In the genomic region with DNA sequence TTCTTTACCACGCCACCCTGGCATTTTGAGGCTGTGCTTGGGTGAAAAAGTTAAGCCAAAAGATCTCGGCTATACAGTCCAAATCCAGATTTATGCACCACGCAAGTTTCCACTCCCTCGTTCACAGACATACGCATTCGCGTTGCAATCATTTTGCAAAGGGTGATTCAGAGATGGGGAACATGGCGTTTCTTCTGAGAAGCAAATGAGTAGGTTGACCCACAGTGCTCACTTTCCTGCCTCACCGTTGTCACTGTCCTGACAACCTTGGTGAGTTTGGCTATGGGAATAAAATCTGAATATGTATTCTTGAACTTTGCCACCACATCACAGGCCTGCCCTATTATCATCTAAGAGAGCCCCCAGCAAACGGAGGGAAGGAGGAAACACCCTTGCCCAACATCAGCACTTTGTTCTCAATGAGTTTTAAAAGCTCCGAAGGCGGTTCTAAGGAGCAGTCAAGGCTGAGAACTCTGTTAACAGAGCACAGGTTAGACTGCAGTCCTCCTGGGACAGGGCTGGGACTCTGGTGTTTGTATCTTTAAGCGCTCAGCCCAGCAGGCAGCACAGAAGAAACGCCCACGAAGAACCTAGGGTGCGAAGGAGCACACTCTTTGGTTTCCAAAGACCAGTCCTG, we compare ENCODE assay signal across 19 cellular contexts.
DNase-seq lines count a peak whose midpoint lies in the region; ATAC-seq, FAIRE-seq and TF ChIP-seq lines count a peak whose summit lies in the region.
"Had no signal": no experiment of that assay in that cellular context is flagged by ENCODE, and none has a peak within 500 bp of the region (broad histone marks: within the 10 kb centered on the region; RNA-seq: fewer than 3 reads in every experiment).

No MANE protein-coding gene starts in this region.

- H3K4me1 Mint-ChIP-seq in T-helper 2 cell treated with Interferon-gamma antibody and Interleukin-4, amounts not matched to agents 5 μg/mL and 100 μg/mL, for 36 hours (ENCODE audit: low read depth), result peaks cover 78% of the 10 kb centered on the region
- H3K4me1 Mint-ChIP-seq in CD8-positive, alpha-beta T cell (ENCODE audit: low read depth), result peaks cover 81% of the 10 kb centered on the region
- peaks cover 68% of the 10 kb centered on the region for H3K4me1 Mint-ChIP-seq in activated T-helper 1 cell treated with anti-CD3 and anti-CD28 coated beads, Interleukin-12 subunit alpha, Interleukin-12 subunit beta, Interleukin-2, Interleukin-4 antibody, amounts not matched to agents 30 ng/mL and 10 ng/mL and 1 ng/mL, durations not matched to agents 14 hours and 24 hours and 36 hours (ENCODE audit: low read depth)
- H3K4me1 Mint-ChIP-seq in naive thymus-derived CD4-positive, alpha-beta T cell, result peaks cover 68 to 91% (median 86%) of the 10 kb centered on the region in 7 donors

- H3K27me3 ChIP-seq in CD8-positive, alpha-beta T cell (ENCODE audit: insufficient read depth, low read length), result no peaks in the 10 kb centered on the region
- no peaks in the 10 kb centered on the region for H3K27me3 ChIP-seq in naive thymus-derived CD4-positive, alpha-beta T cell (ENCODE audit: control insufficient read depth in 2 of 2, insufficient read depth in 2 of 2, low read length in 2 of 2)
- H3K27me3 ChIP-seq: breast epithelium, left lung, sigmoid colon had no signal

- intact Hi-C loops in CD8-positive, alpha-beta T cell (cut with DNase I, micrococcal nuclease), result no loop called here
- intact Hi-C loops in activated T-helper 1 cell treated with anti-CD3 and anti-CD28 coated beads, Interleukin-12 subunit alpha, Interleukin-12 subunit beta, Interleukin-2, Interleukin-4 antibody, amounts not matched to agents 30 ng/mL and 10 ng/mL and 1 ng/mL, durations not matched to agents 14 hours and 24 hours and 36 hours (cut with micrococcal nuclease), result loop anchor here (1.0 to 10.0 kb wide), 2 partner anchors 17 to 1018 kb away; no protein-coding TSS in a partner anchor
- intact Hi-C loops in naive thymus-derived CD4-positive, alpha-beta T cell (cut with micrococcal nuclease), result loop anchor here in 1 of 2 donors (1.0 to 2.0 kb wide), 2 partner anchors 10 to 16 kb away; no protein-coding TSS in a partner anchor

- H3K27me3 Mint-ChIP-seq in T-helper 2 cell treated with Interferon-gamma antibody and Interleukin-4, amounts not matched to agents 5 μg/mL and 100 μg/mL, for 36 hours (ENCODE audit: low read depth), result no peaks in the 10 kb centered on the region
- H3K27me3 Mint-ChIP-seq in CD8-positive, alpha-beta T cell (ENCODE audit: low read depth), result no peaks in the 10 kb centered on the region
- no peaks in the 10 kb centered on the region for H3K27me3 Mint-ChIP-seq in activated T-helper 1 cell treated with anti-CD3 and anti-CD28 coated beads, Interleukin-12 subunit alpha, Interleukin-12 subunit beta, Interleukin-2, Interleukin-4 antibody, amounts not matched to agents 30 ng/mL and 10 ng/mL and 1 ng/mL, durations not matched to agents 14 hours and 24 hours and 36 hours (ENCODE audit: insufficient read depth)
- no peaks in the 10 kb centered on the region for H3K27me3 Mint-ChIP-seq in naive thymus-derived CD4-positive, alpha-beta T cell

- FAIRE-seq in RCC 7860 (lab: Jason Lieb, UNC), result no peak

- peaks cover 38% of the 10 kb centered on the region for H3K4me1 ChIP-seq in CD8-positive, alpha-beta T cell (ENCODE audit: insufficient read depth, low read length)
- peaks cover 17 to 42% of the 10 kb centered on the region in 2 donors for H3K4me1 ChIP-seq in naive thymus-derived CD4-positive, alpha-beta T cell (ENCODE audit: control insufficient read depth in 2 of 2, insufficient read depth in 2 of 2, low read length in 2 of 2)
- H3K4me1 ChIP-seq: breast epithelium, sigmoid colon had no signal

- H3K4me3 ChIP-seq in CD8-positive, alpha-beta T cell (ENCODE audit: low read depth, low read length), result no peak overlapping the region
- H3K4me3 ChIP-seq in naive thymus-derived CD4-positive, alpha-beta T cell (ENCODE audit: low read length), result peak overlapping the region; percentile 8
- H3K4me3 ChIP-seq: breast epithelium, dorsolateral prefrontal cortex, left lung, sigmoid colon had no signal

- H3K36me3 ChIP-seq in CD8-positive, alpha-beta T cell (ENCODE audit: insufficient read depth, low read length), result no peaks in the 10 kb centered on the region
- peaks cover 0 to 6% (median 0%) of the 10 kb centered on the region in 3 experiments for H3K36me3 ChIP-seq in naive thymus-derived CD4-positive, alpha-beta T cell (ENCODE audit: control insufficient read depth in 2 of 3, insufficient read depth in 3 of 3, low read length in 3 of 3)
- H3K36me3 ChIP-seq: breast epithelium, left lung, sigmoid colon had no signal

- no peak for TF ChIP-seq CTCF in CD8-positive, alpha-beta T cell (IDR thresholded peaks at IDR 0.05)
- TF ChIP-seq CTCF in GM10248 (IDR thresholded peaks at IDR 0.05; ENCODE audit: control extremely low read depth, extremely low read depth, low read depth, missing control alignments), result no peak

- POLR2A ChIA-PET in CD8-positive, alpha-beta T cell (lab: Charles Lee), result interaction anchor here (1.1 kb wide), 1 partner anchor 59 kb away, joined by 3 read pairs; no protein-coding TSS in a partner anchor
- POLR2A ChIA-PET in naive thymus-derived CD4-positive, alpha-beta T cell (lab: Charles Lee), result interaction anchor here (0.5 to 1.2 kb wide), 6 partner anchors 8 to 966 kb away, joined by 3 to 5 read pairs (median 3); no protein-coding TSS in a partner anchor
- POLR2A ChIA-PET in GM10248 (lab: Yijun Ruan, JAX), result no interaction called here

- H3K9me3 Mint-ChIP-seq in T-helper 2 cell treated with Interferon-gamma antibody and Interleukin-4, amounts not matched to agents 5 μg/mL and 100 μg/mL, for 36 hours, result no peaks in the 10 kb centered on the region
- no peaks in the 10 kb centered on the region for H3K9me3 Mint-ChIP-seq in CD8-positive, alpha-beta T cell
- no peaks in the 10 kb centered on the region for H3K9me3 Mint-ChIP-seq in activated T-helper 1 cell treated with anti-CD3 and anti-CD28 coated beads, Interleukin-12 subunit alpha, Interleukin-12 subunit beta, Interleukin-2, Interleukin-4 antibody, amounts not matched to agents 30 ng/mL and 10 ng/mL and 1 ng/mL, durations not matched to agents 14 hours and 24 hours and 36 hours
- peaks cover 0 to 2% (median 0%) of the 10 kb centered on the region in 11 donors for H3K9me3 Mint-ChIP-seq in naive thymus-derived CD4-positive, alpha-beta T cell
- H3K9me3 Mint-ChIP-seq: H9, type B pancreatic cell had no signal

- H3K9me3 ChIP-seq in CD8-positive, alpha-beta T cell (ENCODE audit: low read length), result no peaks in the 10 kb centered on the region
- no peaks in the 10 kb centered on the region for H3K9me3 ChIP-seq in naive thymus-derived CD4-positive, alpha-beta T cell (ENCODE audit: control insufficient read depth in 2 of 3, low read length in 3 of 3)
- H3K9me3 ChIP-seq: breast epithelium, left lung, sigmoid colon had no signal

- DNase-seq in T-helper 2 cell treated with Interferon-gamma antibody and Interleukin-4, amounts not matched to agents 5 μg/mL and 100 μg/mL, for 36 hours (ENCODE audit: low spot score), result peak; percentile 60
- no peak for DNase-seq in T-helper 2 cell
- DNase-seq in CD8-positive, alpha-beta T cell, result no peak
- no peak for DNase-seq in activated T-helper 1 cell treated with anti-CD3 and anti-CD28 coated beads, Interleukin-12 subunit alpha, Interleukin-12 subunit beta, Interleukin-2, Interleukin-4 antibody, amounts not matched to agents 30 ng/mL and 10 ng/mL and 1 ng/mL, durations not matched to agents 14 hours and 24 hours and 36 hours (ENCODE audit: low spot score)
- DNase-seq in naive thymus-derived CD4-positive, alpha-beta T cell, result peak in 1 of 9 donors; percentile 30
- DNase-seq in RCC 7860 (ENCODE audit: low spot score), result no peak
- no peak for DNase-seq in GM10248 (ENCODE audit: extremely low spot score)
- DNase-seq: 8988T, dorsolateral prefrontal cortex, H9, Kasumi-1, left lung, NCI-H1417 treated with DMSO at 0.1 percent for 48 hours, NCI-H82, sigmoid colon had no signal

- peak overlapping the region; percentile 83 for H3K27ac Mint-ChIP-seq in T-helper 2 cell treated with Interferon-gamma antibody and Interleukin-4, amounts not matched to agents 5 μg/mL and 100 μg/mL, for 36 hours
- H3K27ac Mint-ChIP-seq in CD8-positive, alpha-beta T cell, result peak overlapping the region; percentile 77
- peak overlapping the region; percentile 86 for H3K27ac Mint-ChIP-seq in activated T-helper 1 cell treated with anti-CD3 and anti-CD28 coated beads, Interleukin-12 subunit alpha, Interleukin-12 subunit beta, Interleukin-2, Interleukin-4 antibody, amounts not matched to agents 30 ng/mL and 10 ng/mL and 1 ng/mL, durations not matched to agents 14 hours and 24 hours and 36 hours
- H3K27ac Mint-ChIP-seq in naive thymus-derived CD4-positive, alpha-beta T cell, result peak overlapping the region; percentile 42 to 92 (median 75)
- H3K27ac Mint-ChIP-seq: H9, type B pancreatic cell had no signal

- peaks cover 63% of the 10 kb centered on the region for H3K36me3 Mint-ChIP-seq in T-helper 2 cell treated with Interferon-gamma antibody and Interleukin-4, amounts not matched to agents 5 μg/mL and 100 μg/mL, for 36 hours (ENCODE audit: low read depth)
- peaks cover 54% of the 10 kb centered on the region for H3K36me3 Mint-ChIP-seq in CD8-positive, alpha-beta T cell
- peaks cover 42% of the 10 kb centered on the region for H3K36me3 Mint-ChIP-seq in activated T-helper 1 cell treated with anti-CD3 and anti-CD28 coated beads, Interleukin-12 subunit alpha, Interleukin-12 subunit beta, Interleukin-2, Interleukin-4 antibody, amounts not matched to agents 30 ng/mL and 10 ng/mL and 1 ng/mL, durations not matched to agents 14 hours and 24 hours and 36 hours (ENCODE audit: low read depth)
- peaks cover 8 to 55% (median 46%) of the 10 kb centered on the region in 5 donors for H3K36me3 Mint-ChIP-seq in naive thymus-derived CD4-positive, alpha-beta T cell
- H3K36me3 Mint-ChIP-seq: type B pancreatic cell had no signal

- CTCF ChIA-PET in CD8-positive, alpha-beta T cell (lab: Charles Lee), result interaction anchor here (1.5 kb wide), 1 partner anchor 85 kb away, joined by 6 read pairs; no protein-coding TSS in a partner anchor
- CTCF ChIA-PET in naive thymus-derived CD4-positive, alpha-beta T cell (lab: Charles Lee), result no interaction called here
- CTCF ChIA-PET in GM10248 (lab: Yijun Ruan, JAX), result interaction anchor here (1.1 kb wide), 1 partner anchor 21 kb away, joined by 3 read pairs; no protein-coding TSS in a partner anchor

- peak; percentile 35 for ATAC-seq in CD8-positive, alpha-beta T cell
- ATAC-seq in naive thymus-derived CD4-positive, alpha-beta T cell, result peak; percentile 32
- no peak for ATAC-seq in GM21367 (IDR thresholded peaks at IDR 0.05; ENCODE audit: unreplicated experiment)
- ATAC-seq: esophagus mucosa, left lung had no signal

- H3K27ac ChIP-seq in CD8-positive, alpha-beta T cell (ENCODE audit: low read depth, low read length), result no peak overlapping the region
- peak overlapping the region; percentile 8 for H3K27ac ChIP-seq in naive thymus-derived CD4-positive, alpha-beta T cell (ENCODE audit: low read depth, low read length)
- H3K27ac ChIP-seq: breast epithelium, dorsolateral prefrontal cortex, left lung, sigmoid colon had no signal

- peak overlapping the region; percentile 67 for H3K4me3 Mint-ChIP-seq in T-helper 2 cell treated with Interferon-gamma antibody and Interleukin-4, amounts not matched to agents 5 μg/mL and 100 μg/mL, for 36 hours
- H3K4me3 Mint-ChIP-seq in CD8-positive, alpha-beta T cell, result peak overlapping the region; percentile 58
- peak overlapping the region; percentile 63 for H3K4me3 Mint-ChIP-seq in activated T-helper 1 cell treated with anti-CD3 and anti-CD28 coated beads, Interleukin-12 subunit alpha, Interleukin-12 subunit beta, Interleukin-2, Interleukin-4 antibody, amounts not matched to agents 30 ng/mL and 10 ng/mL and 1 ng/mL, durations not matched to agents 14 hours and 24 hours and 36 hours
- H3K4me3 Mint-ChIP-seq in naive thymus-derived CD4-positive, alpha-beta T cell, result peak overlapping the region; percentile 58 to 83 (median 72)
- H3K4me3 Mint-ChIP-seq: H9, type B pancreatic cell had no signal
